ENCODE assay signal across 8 cellular contexts in the genomic region with DNA sequence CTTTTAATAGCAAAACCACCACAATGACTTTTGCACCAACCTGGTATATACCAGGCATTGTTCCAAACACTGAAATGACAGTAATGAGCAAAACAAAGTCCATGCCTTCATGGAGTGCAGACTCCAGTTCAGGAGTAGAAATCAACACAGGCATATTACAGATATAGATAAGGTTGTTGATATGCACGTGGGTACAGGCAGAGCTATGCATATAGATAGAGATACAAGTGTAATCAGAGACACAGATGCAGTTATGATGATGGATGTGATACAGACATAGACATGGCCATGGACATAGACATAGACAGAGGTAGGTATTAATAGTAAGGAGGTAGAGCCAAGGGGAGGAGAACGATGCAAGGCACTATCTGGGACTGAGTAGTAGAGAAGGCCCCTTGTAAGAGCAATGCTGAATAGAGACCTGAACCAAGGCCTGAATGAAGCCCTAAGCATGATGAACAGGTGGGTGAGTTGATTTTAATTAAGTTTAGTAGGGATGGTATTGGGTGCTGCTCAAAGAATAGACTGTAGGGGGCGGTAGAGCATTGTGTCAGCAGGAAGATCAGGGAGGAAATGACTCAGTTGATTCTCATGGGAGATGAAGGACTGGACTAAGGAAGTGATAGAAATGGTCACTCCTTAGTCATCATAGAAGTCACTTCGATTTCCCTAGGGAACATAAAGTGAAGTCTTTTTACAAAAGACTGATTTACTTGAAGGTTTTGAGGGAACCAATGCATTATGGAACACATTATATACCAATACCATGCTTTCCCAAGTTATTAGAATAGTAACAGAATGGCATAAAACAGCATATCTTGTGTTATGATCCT. TPM values are rescaled to one million over a fixed set of nuclear protein-coding genes. Genes with fewer than 3 reads are reported as not detected.
DNase-seq lines count a peak whose midpoint lies in the region; ATAC-seq, FAIRE-seq and TF ChIP-seq lines count a peak whose summit lies in the region.

No MANE protein-coding gene starts in this region.

- no peak overlapping the region for H2BK5ac ChIP-seq in H1 (ENCODE audit: low read depth, low read length)

- H3K27me3 Mint-ChIP-seq in neural crest cell (ENCODE audit: low read depth): no peaks in the 10 kb centered on the region

- peak; percentile 72 to 78 for TF ChIP-seq RAD21 in H1 (IDR thresholded peaks at IDR 0.05 in 1 of 2, conservative IDR thresholded peaks at IDR 0.05 in 1 of 2; ENCODE audit: low read depth in 2 of 2, low read length in 2 of 2)

- H3K23ac ChIP-seq in H1 (ENCODE audit: insufficient read length): no peak overlapping the region

- CTCF ChIA-PET in H1 (lab: Charles Lee; ENCODE audit: partially characterized antibody): interaction anchor here (0.7 to 2.6 kb wide), 28 partner anchors 9 to 243 kb away, joined by 3 to 14 read pairs (median 4); partner anchors contain the start of gene CMPK2

- intact Hi-C loops in Right ventricle myocardium superior (cut with DNase I): no loop called here
- intact Hi-C loops in cardiac septum (cut with DNase I): no loop called here

- no peaks in the 10 kb centered on the region for H3K79me1 ChIP-seq in H1 (ENCODE audit: low read depth, low read length)

- no peak overlapping the region for H2BK15ac ChIP-seq in H1 (ENCODE audit: low read length)

- no peak overlapping the region for H3K14ac ChIP-seq in H1 (ENCODE audit: insufficient read length)

- POLR2A ChIA-PET in H1 (lab: Charles Lee; ENCODE audit: partially characterized antibody): no interaction called here

- no peaks in the 10 kb centered on the region for H3K36me3 ChIP-seq in H1 (ENCODE audit: control insufficient read depth in 2 of 4, insufficient read depth in 4 of 4, low read length in 3 of 4)

- no peak overlapping the region for H3K4me2 ChIP-seq in H1 (ENCODE audit: insufficient read depth in 1 of 2, low read depth in 2 of 2, low read length in 2 of 2)

- H3K27ac ChIP-seq in H1 (ENCODE audit: low read depth, low read length): no peak overlapping the region

- no peaks in the 10 kb centered on the region for H4K20me1 ChIP-seq in H1 (replicated peaks in 1 of 2; ENCODE audit: control insufficient read depth in 1 of 2, insufficient read depth in 2 of 2, low read length in 2 of 2)

- H2BK20ac ChIP-seq in H1 (ENCODE audit: low read length): no peak overlapping the region

- no peak overlapping the region for H2BK120ac ChIP-seq in H1 (replicated peaks; ENCODE audit: low read depth, low read length)

- no peak overlapping the region for H3K4me3 ChIP-seq in H1 (ENCODE audit: extremely low read depth in 1 of 4, insufficient read depth in 2 of 4, low read depth in 3 of 4, low read length in 4 of 4)

- H3K4me1 ChIP-seq in H1 (replicated peaks in 1 of 4; ENCODE audit: control insufficient read depth in 3 of 4, insufficient read depth in 4 of 4, low read length in 3 of 4): no peaks in the 10 kb centered on the region; a peak in 3 of 7 replicates

- no peak overlapping the region for H3K27ac Mint-ChIP-seq in neural crest cell (ENCODE audit: unreplicated experiment)

- no peaks in the 10 kb centered on the region for H3K79me2 ChIP-seq in H1 (ENCODE audit: control insufficient read depth in 1 of 2, insufficient read depth in 2 of 2, low read length in 2 of 2)

- 51% methylated on average over 4 of the region's 4 CpGs; no CpG with 5 or more reads in 1 of the 2 experiments for whole genome bisulfite sequencing in H1 (ENCODE audit: extremely low coverage in 1 of 2, insufficient coverage in 1 of 2, insufficient read length in 1 of 2, insufficient replicate concordance in 2 of 2, low coverage in 1 of 2, low lambda C conversion rate in 2 of 2, missing lambda C conversion rate in 1 of 2), 2 experiments

- H2AFZ ChIP-seq in H1 (ENCODE audit: low read length): no peak overlapping the region

- H3K18ac ChIP-seq in H1 (ENCODE audit: extremely low read depth, low read length): no peak overlapping the region

- peaks cover 44% of the 10 kb centered on the region for H3K4me1 Mint-ChIP-seq in neural crest cell

- peaks cover 13% of the 10 kb centered on the region for H3K36me3 Mint-ChIP-seq in neural crest cell (ENCODE audit: low read depth)

- H3K4ac ChIP-seq in H1 (replicated peaks; ENCODE audit: insufficient read length, low read depth, low read length): peak overlapping the region; percentile 2

- TF ChIP-seq EP300 in H1 (IDR thresholded peaks at IDR 0.05; ENCODE audit: borderline replicate concordance in 1 of 2, low read depth in 2 of 2, low read length in 2 of 2): no peak

- no peak overlapping the region for H4K5ac ChIP-seq in H1 (ENCODE audit: insufficient read length, low read depth, low read length)

- ATAC-seq in Right ventricle myocardium superior (ENCODE audit: poor library complexity) (peak; percentile 66), HG02588 (IDR thresholded peaks at IDR 0.05; ENCODE audit: unreplicated experiment) (peak; percentile 89)
- ATAC-seq in activated CD4-positive, CD25-positive, alpha-beta regulatory T cell treated with anti-CD3 and anti-CD28 coated beads, Interleukin-2, amount 50 U/mL, for 24 hours: peak; percentile 55 to 69

- H4K91ac ChIP-seq in H1 (replicated peaks; ENCODE audit: insufficient read length, low read length): no peak overlapping the region

- DNase-seq in Right ventricle myocardium superior: no peak
- no peak for DNase-seq in cardiac septum (ENCODE audit: low spot score)
- peak; percentile 69 for DNase-seq in NAMALWA (ENCODE audit: low spot score)
- DNase-seq in H1 (ENCODE audit: low read depth in 1 of 2, low spot score in 2 of 2): peak in 1 of 2 experiments; percentile 76
- no peak for DNase-seq in neural crest cell (ENCODE audit: low read depth, low spot score)
- peak; percentile 58 for DNase-seq in urothelium cell line (ENCODE audit: low spot score)

- no peak overlapping the region for H2AK5ac ChIP-seq in H1 (ENCODE audit: low read depth, low read length)

- no peaks in the 10 kb centered on the region for H3K23me2 ChIP-seq in H1 (ENCODE audit: low read depth, low read length)

- H3K9me3 Mint-ChIP-seq in neural crest cell: peaks cover 18% of the 10 kb centered on the region

- peak; percentile 62 for FAIRE-seq in H1 (lab: Jason Lieb, UNC)
- no peak for FAIRE-seq in urothelium cell line (lab: Jason Lieb, UNC)

- no peak overlapping the region for H2BK12ac ChIP-seq in H1 (ENCODE audit: low read depth, low read length)

- no peak overlapping the region for H4K8ac ChIP-seq in H1 (ENCODE audit: extremely low read depth, insufficient read depth, low read length)

- H3K9me3 ChIP-seq in H1 (ENCODE audit: insufficient read depth in 2 of 2, low read depth in 1 of 2, low read length in 1 of 2): peaks cover 5 to 6% of the 10 kb centered on the region in 2 experiments; a peak in 2 of 4 replicates

- no peak overlapping the region for H3K9ac ChIP-seq in H1 (replicated peaks in 1 of 4; ENCODE audit: extremely low read depth in 1 of 4, low read depth in 3 of 4, low read length in 3 of 4)

- TF ChIP-seq CTCF in H1 (IDR thresholded peaks at IDR 0.05; ENCODE audit: control extremely low read depth in 1 of 3, insufficient read depth in 1 of 3, low read depth in 1 of 3, low read length in 3 of 3) (peak in 2 of 3 experiments; percentile 63 to 81; a peak in 3 of 4 replicates), neural crest cell (conservative IDR thresholded peaks at IDR 0.05) (peak; percentile 64)

- no peak for TF ChIP-seq POLR2A in H1 (IDR thresholded peaks at IDR 0.05; ENCODE audit: control extremely low read depth in 1 of 2, low read depth in 2 of 2, low read length in 2 of 2)

- no peaks in the 10 kb centered on the region; a peak in 1 of 7 replicates for H3K27me3 ChIP-seq in H1 (replicated peaks in 1 of 4; ENCODE audit: control insufficient read depth in 3 of 4, extremely low read depth in 1 of 4, insufficient read depth in 3 of 4, low read length in 3 of 4)

- no peak overlapping the region for H3K4me3 Mint-ChIP-seq in neural crest cell

- H3K56ac ChIP-seq in H1 (replicated peaks; ENCODE audit: insufficient read length, low read depth, low read length): no peak overlapping the region

TF ChIP-seq in H1, 55 proteins besides CTCF, POLR2A, EP300 and RAD21:
- TF ChIP-seq GTF2F1 (IDR thresholded peaks at IDR 0.05; ENCODE audit: borderline replicate concordance, low read depth, low read length) (no peak), JUND (IDR thresholded peaks at IDR 0.05; ENCODE audit: low read length) (peak; percentile 61; the same call in 1 of the 2 replicates), BACH1 (IDR thresholded peaks at IDR 0.05; ENCODE audit: low read length) (peak; percentile 88), MAFK (IDR thresholded peaks at IDR 0.05; ENCODE audit: low read depth, low read length) (peak; percentile 81)

RNA-seq across cellular contexts. Expression of gene CMPK2, which starts 39.4 kb away (rescaled TPM):
- total RNA-seq in Right ventricle myocardium superior (2.7 TPM), cardiac septum (5.5 TPM), neural crest cell (2.2 and 3.3 TPM in 2 replicates)
- total RNA-seq in H1 (2021; fragmentation: NEBNext Ultra II Directional; extraction: Animal tissue kit (Norgen Biotek cat#: 25700)): 0.28 and 0.31 TPM in 2 replicates
- polyA plus RNA-seq in H1 (2011; rRNA removed): 0.46 and 0.53 TPM in 2 replicates
- polyA plus RNA-seq in H1 (2011; cell fraction: cytosol; rRNA removed): 0.36 TPM
- 0.34 TPM for polyA plus RNA-seq in H1 (2011; cell fraction: nucleus; rRNA removed)
- polyA plus RNA-seq in H1 (2012, experiment 1 of 2): 0.16 to 0.51 TPM (median 0.40 TPM) in 4 replicates
- polyA plus RNA-seq in H1 (2012, experiment 2 of 2): 0.70 TPM
- 0.28 TPM for polyA plus RNA-seq in H1 (2013, experiment 1 of 2)
- 0.33 TPM for polyA plus RNA-seq in H1 (2013, experiment 2 of 2)
- polyA minus RNA-seq in H1 (2011; rRNA and poly(A)+ RNA removed): 1.1 and 1.6 TPM in 2 replicates
- polyA minus RNA-seq in H1 (2011; cell fraction: cytosol; rRNA and poly(A)+ RNA removed): not detected
- polyA minus RNA-seq in H1 (2011; cell fraction: nucleus; rRNA and poly(A)+ RNA removed): 0.70 TPM

RNA-seq across cellular contexts. Expression of gene RSAD2, which starts 51.3 kb away (rescaled TPM):
- total RNA-seq in Right ventricle myocardium superior (3.4 TPM), cardiac septum (4.6 TPM), neural crest cell (1.0 and 1.1 TPM in 2 replicates)
- not detected in 2 replicates for total RNA-seq in H1 (2021; fragmentation: NEBNext Ultra II Directional; extraction: Animal tissue kit (Norgen Biotek cat#: 25700))
- polyA plus RNA-seq in H1 (2011; rRNA removed): not detected in 2 replicates
- polyA plus RNA-seq in H1 (2011; cell fraction: cytosol; rRNA removed): 0.18 TPM
- not detected for polyA plus RNA-seq in H1 (2011; cell fraction: nucleus; rRNA removed)
- 0.27 TPM in 1 of 4 replicates, not detected in the others for polyA plus RNA-seq in H1 (2012, experiment 1 of 2)
- not detected for polyA plus RNA-seq in H1 (2012, experiment 2 of 2)
- polyA plus RNA-seq in H1 (2013, experiment 1 of 2): 0.04 TPM
- 0.02 TPM for polyA plus RNA-seq in H1 (2013, experiment 2 of 2)
- 0.03 and 0.83 TPM in 2 replicates for polyA minus RNA-seq in H1 (2011; rRNA and poly(A)+ RNA removed)
- not detected for polyA minus RNA-seq in H1 (2011; cell fraction: cytosol; rRNA and poly(A)+ RNA removed)
- polyA minus RNA-seq in H1 (2011; cell fraction: nucleus; rRNA and poly(A)+ RNA removed): not detected

Comparison
In these comparisons a context has a peak if more than half of its experiments do, and no peak if none do; other contexts are left out.
1. DNase-seq: peak in NAMALWA (single experiment) and urothelium cell line (single experiment); none in Right ventricle myocardium superior (single experiment), cardiac septum (single experiment) and neural crest cell (single experiment).
2. Peak in every context shown above with its lines, with median percentiles within 50 percentile points of each other: ATAC-seq.